1 cellular context compared by ENCODE assay signal in the genomic region with DNA sequence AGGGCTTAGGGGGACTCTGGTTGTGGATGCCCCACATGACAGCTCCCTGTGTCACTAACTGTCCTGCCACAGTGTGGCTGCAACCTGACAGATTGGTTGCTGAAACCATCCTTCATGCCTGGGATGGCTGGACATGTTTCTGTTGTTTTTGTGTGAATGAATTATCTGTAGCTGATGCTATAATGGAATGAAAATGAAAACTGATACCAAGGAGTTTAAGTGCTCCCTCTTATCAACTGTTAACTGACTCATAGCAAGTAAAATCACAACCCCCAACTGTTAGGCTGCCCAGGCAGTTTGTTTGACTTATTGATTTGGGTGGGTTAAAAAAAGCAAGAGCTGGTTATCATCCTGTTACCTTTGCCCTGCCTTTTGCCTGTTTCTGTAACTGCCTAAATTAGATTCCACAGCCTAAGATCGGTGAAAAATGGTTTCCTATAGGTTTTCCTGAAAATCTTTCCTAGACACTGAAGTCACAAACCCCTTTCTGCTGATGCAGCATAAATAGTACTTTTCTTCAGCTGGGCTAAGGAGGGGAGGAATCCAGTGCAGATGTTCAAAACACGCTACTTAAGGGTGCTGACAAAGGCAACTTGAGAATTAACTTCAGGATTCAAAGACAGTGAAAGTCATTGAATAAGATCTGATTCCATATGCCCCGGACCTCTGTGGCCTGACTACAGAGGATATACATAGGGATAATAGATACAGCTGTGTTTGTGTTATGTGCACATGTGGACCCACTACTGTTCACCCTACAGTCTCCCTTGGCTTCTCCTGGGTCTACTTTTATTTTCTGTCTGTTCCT.
A peak's percentile ranks its signal among the peaks of the same experiment; 100 is the strongest.
TF ChIP-seq lines count a peak whose summit lies in the region.

No MANE protein-coding gene starts in this region.

TF ChIP-seq in HepG2, 621 proteins besides CTCF, POLR2A, EP300 and RAD21 (continued from another document and continues in another):
- no peak for TF ChIP-seq MAZ (IDR thresholded peaks at IDR 0.05; ENCODE audit: borderline replicate concordance, low read depth, low read length)
- no peak for TF ChIP-seq MAZ (CRISPR knock-in tag; IDR thresholded peaks at IDR 0.05; ENCODE audit: low read depth)
- TF ChIP-seq POLR2G (IDR thresholded peaks at IDR 0.05; ENCODE audit: low read depth, low read length) = no peak
- no peak for TF ChIP-seq YEATS2 (CRISPR knock-in tag; IDR thresholded peaks at IDR 0.05; ENCODE audit: borderline replicate concordance)
- TF ChIP-seq IKZF1 (IDR thresholded peaks at IDR 0.05) = no peak
- TF ChIP-seq ZNF224 (CRISPR knock-in tag; IDR thresholded peaks at IDR 0.05) = no peak
- TF ChIP-seq, protein P1, sequence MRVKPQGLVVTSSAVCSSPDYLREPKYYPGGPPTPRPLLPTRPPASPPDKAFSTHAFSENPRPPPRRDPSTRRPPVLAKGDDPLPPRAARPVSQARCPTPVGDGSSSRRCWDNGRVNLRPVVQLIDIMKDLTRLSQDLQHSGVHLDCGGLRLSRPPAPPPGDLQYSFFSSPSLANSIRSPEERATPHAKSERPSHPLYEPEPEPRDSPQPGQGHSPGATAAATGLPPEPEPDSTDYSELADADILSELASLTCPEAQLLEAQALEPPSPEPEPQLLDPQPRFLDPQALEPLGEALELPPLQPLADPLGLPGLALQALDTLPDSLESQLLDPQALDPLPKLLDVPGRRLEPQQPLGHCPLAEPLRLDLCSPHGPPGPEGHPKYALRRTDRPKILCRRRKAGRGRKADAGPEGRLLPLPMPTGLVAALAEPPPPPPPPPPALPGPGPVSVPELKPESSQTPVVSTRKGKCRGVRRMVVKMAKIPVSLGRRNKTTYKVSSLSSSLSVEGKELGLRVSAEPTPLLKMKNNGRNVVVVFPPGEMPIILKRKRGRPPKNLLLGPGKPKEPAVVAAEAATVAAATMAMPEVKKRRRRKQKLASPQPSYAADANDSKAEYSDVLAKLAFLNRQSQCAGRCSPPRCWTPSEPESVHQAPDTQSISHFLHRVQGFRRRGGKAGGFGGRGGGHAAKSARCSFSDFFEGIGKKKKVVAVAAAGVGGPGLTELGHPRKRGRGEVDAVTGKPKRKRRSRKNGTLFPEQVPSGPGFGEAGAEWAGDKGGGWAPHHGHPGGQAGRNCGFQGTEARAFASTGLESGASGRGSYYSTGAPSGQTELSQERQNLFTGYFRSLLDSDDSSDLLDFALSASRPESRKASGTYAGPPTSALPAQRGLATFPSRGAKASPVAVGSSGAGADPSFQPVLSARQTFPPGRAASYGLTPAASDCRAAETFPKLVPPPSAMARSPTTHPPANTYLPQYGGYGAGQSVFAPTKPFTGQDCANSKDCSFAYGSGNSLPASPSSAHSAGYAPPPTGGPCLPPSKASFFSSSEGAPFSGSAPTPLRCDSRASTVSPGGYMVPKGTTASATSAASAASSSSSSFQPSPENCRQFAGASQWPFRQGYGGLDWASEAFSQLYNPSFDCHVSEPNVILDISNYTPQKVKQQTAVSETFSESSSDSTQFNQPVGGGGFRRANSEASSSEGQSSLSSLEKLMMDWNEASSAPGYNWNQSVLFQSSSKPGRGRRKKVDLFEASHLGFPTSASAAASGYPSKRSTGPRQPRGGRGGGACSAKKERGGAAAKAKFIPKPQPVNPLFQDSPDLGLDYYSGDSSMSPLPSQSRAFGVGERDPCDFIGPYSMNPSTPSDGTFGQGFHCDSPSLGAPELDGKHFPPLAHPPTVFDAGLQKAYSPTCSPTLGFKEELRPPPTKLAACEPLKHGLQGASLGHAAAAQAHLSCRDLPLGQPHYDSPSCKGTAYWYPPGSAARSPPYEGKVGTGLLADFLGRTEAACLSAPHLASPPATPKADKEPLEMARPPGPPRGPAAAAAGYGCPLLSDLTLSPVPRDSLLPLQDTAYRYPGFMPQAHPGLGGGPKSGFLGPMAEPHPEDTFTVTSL (CRISPR knock-in tag; IDR thresholded peaks at IDR 0.05; ENCODE audit: borderline replicate concordance) = peak; percentile 51; the same call in 1 of the 2 replicates
- TF ChIP-seq, protein P2, sequence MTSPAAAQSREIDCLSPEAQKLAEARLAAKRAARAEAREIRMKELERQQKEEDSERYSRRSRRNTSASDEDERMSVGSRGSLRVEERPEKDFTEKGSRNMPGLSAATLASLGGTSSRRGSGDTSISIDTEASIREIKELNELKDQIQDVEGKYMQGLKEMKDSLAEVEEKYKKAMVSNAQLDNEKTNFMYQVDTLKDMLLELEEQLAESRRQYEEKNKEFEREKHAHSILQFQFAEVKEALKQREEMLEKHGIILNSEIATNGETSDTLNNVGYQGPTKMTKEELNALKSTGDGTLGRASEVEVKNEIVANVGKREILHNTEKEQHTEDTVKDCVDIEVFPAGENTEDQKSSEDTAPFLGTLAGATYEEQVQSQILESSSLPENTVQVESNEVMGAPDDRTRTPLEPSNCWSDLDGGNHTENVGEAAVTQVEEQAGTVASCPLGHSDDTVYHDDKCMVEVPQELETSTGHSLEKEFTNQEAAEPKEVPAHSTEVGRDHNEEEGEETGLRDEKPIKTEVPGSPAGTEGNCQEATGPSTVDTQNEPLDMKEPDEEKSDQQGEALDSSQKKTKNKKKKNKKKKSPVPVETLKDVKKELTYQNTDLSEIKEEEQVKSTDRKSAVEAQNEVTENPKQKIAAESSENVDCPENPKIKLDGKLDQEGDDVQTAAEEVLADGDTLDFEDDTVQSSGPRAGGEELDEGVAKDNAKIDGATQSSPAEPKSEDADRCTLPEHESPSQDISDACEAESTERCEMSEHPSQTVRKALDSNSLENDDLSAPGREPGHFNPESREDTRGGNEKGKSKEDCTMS (CRISPR knock-in tag; conservative IDR thresholded peaks at IDR 0.05) = no peak
- TF ChIP-seq AKAP8 (CRISPR knock-in tag; IDR thresholded peaks at IDR 0.05) = no peak
- TF ChIP-seq MAFK (conservative IDR thresholded peaks at IDR 0.05 in 1 of 2, IDR thresholded peaks at IDR 0.05 in 1 of 2; ENCODE audit: low read length in 2 of 2) = peak; percentile 100
- TF ChIP-seq NR3C1 (CRISPR knock-in tag; IDR thresholded peaks at IDR 0.05) = no peak
- TF ChIP-seq, protein P3, sequence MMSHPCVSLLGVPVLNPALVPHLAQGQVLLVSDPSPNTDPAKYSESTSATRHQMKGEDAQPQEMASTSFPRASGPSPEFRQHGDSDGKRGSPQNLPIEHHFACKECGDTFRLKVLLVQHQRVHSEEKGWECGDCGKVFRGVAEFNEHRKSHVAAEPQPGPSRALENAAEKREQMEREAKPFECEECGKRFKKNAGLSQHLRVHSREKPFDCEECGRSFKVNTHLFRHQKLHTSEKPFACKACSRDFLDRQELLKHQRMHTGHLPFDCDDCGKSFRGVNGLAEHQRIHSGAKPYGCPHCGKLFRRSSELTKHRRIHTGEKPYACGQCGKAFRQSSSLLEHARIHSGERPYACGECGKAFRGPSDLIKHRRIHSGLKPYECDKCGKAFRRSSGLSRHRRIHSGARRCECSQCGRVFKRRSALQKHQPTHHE (CRISPR knock-in tag; IDR thresholded peaks at IDR 0.05; ENCODE audit: borderline replicate concordance) = no peak
- TF ChIP-seq, protein P4, sequence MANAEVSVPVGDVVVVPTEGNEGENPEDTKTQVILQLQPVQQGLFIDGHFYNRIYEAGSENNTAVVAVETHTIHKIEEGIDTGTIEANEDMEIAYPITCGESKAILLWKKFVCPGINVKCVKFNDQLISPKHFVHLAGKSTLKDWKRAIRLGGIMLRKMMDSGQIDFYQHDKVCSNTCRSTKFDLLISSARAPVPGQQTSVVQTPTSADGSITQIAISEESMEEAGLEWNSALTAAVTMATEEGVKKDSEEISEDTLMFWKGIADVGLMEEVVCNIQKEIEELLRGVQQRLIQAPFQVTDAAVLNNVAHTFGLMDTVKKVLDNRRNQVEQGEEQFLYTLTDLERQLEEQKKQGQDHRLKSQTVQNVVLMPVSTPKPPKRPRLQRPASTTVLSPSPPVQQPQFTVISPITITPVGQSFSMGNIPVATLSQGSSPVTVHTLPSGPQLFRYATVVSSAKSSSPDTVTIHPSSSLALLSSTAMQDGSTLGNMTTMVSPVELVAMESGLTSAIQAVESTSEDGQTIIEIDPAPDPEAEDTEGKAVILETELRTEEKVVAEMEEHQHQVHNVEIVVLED (CRISPR knock-in tag; IDR thresholded peaks at IDR 0.05; ENCODE audit: borderline replicate concordance) = no peak
- TF ChIP-seq RARG (CRISPR knock-in tag; IDR thresholded peaks at IDR 0.05; ENCODE audit: low read depth) = no peak
- no peak for TF ChIP-seq KDM2A (CRISPR knock-in tag; IDR thresholded peaks at IDR 0.05; ENCODE audit: borderline replicate concordance, low read depth)
- no peak for TF ChIP-seq KLF15 (CRISPR knock-in tag; IDR thresholded peaks at IDR 0.05; ENCODE audit: borderline replicate concordance)
- TF ChIP-seq ZNF44 (CRISPR knock-in tag; IDR thresholded peaks at IDR 0.05) = peak; percentile 75; the same call in 1 of the 2 replicates
- TF ChIP-seq SPEN (CRISPR knock-in tag; IDR thresholded peaks at IDR 0.05; ENCODE audit: low read depth) = no peak; the same call in 1 of the 2 replicates
- TF ChIP-seq, protein P5, sequence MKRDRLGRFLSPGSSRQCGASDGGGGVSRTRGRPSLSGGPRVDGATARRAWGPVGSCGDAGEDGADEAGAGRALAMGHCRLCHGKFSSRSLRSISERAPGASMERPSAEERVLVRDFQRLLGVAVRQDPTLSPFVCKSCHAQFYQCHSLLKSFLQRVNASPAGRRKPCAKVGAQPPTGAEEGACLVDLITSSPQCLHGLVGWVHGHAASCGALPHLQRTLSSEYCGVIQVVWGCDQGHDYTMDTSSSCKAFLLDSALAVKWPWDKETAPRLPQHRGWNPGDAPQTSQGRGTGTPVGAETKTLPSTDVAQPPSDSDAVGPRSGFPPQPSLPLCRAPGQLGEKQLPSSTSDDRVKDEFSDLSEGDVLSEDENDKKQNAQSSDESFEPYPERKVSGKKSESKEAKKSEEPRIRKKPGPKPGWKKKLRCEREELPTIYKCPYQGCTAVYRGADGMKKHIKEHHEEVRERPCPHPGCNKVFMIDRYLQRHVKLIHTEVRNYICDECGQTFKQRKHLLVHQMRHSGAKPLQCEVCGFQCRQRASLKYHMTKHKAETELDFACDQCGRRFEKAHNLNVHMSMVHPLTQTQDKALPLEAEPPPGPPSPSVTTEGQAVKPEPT (CRISPR knock-in tag; IDR thresholded peaks at IDR 0.05; ENCODE audit: low read depth) = no peak
- TF ChIP-seq SMAD1 (CRISPR knock-in tag; IDR thresholded peaks at IDR 0.05; ENCODE audit: borderline replicate concordance, low read depth) = no peak
- TF ChIP-seq, protein P6, sequence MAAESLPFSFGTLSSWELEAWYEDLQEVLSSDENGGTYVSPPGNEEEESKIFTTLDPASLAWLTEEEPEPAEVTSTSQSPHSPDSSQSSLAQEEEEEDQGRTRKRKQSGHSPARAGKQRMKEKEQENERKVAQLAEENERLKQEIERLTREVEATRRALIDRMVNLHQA (CRISPR knock-in tag; IDR thresholded peaks at IDR 0.05) = no peak
- TF ChIP-seq EED (CRISPR knock-in tag; IDR thresholded peaks at IDR 0.05) = no peak
- TF ChIP-seq ZNF569 (CRISPR knock-in tag; IDR thresholded peaks at IDR 0.05; ENCODE audit: borderline replicate concordance) = no peak
- 0 out of 2 replicates have a peak, but pooled peaks have one; percentile 26 for TF ChIP-seq MAFG (CRISPR knock-in tag; IDR thresholded peaks at IDR 0.05)
- no peak for TF ChIP-seq NR1H2 (CRISPR knock-in tag; IDR thresholded peaks at IDR 0.05; ENCODE audit: borderline replicate concordance, low read depth)
- no peak for TF ChIP-seq PCBP2 (optimal IDR thresholded peaks at IDR 0.05; ENCODE audit: low read depth, low read length, poor library complexity, severe bottlenecking)
- TF ChIP-seq, protein P7, sequence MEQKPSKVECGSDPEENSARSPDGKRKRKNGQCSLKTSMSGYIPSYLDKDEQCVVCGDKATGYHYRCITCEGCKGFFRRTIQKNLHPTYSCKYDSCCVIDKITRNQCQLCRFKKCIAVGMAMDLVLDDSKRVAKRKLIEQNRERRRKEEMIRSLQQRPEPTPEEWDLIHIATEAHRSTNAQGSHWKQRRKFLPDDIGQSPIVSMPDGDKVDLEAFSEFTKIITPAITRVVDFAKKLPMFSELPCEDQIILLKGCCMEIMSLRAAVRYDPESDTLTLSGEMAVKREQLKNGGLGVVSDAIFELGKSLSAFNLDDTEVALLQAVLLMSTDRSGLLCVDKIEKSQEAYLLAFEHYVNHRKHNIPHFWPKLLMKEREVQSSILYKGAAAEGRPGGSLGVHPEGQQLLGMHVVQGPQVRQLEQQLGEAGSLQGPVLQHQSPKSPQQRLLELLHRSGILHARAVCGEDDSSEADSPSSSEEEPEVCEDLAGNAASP (CRISPR knock-in tag; IDR thresholded peaks at IDR 0.05; ENCODE audit: borderline replicate concordance) = no peak
- no peak; the same call in 1 of the 2 replicates for TF ChIP-seq ZSCAN29 (CRISPR knock-in tag; conservative IDR thresholded peaks at IDR 0.05)
- TF ChIP-seq, protein P8, sequence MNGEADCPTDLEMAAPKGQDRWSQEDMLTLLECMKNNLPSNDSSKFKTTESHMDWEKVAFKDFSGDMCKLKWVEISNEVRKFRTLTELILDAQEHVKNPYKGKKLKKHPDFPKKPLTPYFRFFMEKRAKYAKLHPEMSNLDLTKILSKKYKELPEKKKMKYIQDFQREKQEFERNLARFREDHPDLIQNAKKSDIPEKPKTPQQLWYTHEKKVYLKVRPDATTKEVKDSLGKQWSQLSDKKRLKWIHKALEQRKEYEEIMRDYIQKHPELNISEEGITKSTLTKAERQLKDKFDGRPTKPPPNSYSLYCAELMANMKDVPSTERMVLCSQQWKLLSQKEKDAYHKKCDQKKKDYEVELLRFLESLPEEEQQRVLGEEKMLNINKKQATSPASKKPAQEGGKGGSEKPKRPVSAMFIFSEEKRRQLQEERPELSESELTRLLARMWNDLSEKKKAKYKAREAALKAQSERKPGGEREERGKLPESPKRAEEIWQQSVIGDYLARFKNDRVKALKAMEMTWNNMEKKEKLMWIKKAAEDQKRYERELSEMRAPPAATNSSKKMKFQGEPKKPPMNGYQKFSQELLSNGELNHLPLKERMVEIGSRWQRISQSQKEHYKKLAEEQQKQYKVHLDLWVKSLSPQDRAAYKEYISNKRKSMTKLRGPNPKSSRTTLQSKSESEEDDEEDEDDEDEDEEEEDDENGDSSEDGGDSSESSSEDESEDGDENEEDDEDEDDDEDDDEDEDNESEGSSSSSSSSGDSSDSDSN (CRISPR knock-in tag; IDR thresholded peaks at IDR 0.05) = no peak
- TF ChIP-seq, protein P9, sequence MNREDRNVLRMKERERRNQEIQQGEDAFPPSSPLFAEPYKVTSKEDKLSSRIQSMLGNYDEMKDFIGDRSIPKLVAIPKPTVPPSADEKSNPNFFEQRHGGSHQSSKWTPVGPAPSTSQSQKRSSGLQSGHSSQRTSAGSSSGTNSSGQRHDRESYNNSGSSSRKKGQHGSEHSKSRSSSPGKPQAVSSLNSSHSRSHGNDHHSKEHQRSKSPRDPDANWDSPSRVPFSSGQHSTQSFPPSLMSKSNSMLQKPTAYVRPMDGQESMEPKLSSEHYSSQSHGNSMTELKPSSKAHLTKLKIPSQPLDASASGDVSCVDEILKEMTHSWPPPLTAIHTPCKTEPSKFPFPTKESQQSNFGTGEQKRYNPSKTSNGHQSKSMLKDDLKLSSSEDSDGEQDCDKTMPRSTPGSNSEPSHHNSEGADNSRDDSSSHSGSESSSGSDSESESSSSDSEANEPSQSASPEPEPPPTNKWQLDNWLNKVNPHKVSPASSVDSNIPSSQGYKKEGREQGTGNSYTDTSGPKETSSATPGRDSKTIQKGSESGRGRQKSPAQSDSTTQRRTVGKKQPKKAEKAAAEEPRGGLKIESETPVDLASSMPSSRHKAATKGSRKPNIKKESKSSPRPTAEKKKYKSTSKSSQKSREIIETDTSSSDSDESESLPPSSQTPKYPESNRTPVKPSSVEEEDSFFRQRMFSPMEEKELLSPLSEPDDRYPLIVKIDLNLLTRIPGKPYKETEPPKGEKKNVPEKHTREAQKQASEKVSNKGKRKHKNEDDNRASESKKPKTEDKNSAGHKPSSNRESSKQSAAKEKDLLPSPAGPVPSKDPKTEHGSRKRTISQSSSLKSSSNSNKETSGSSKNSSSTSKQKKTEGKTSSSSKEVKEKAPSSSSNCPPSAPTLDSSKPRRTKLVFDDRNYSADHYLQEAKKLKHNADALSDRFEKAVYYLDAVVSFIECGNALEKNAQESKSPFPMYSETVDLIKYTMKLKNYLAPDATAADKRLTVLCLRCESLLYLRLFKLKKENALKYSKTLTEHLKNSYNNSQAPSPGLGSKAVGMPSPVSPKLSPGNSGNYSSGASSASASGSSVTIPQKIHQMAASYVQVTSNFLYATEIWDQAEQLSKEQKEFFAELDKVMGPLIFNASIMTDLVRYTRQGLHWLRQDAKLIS (CRISPR knock-in tag; IDR thresholded peaks at IDR 0.05) = no peak
